In the genomic region with DNA sequence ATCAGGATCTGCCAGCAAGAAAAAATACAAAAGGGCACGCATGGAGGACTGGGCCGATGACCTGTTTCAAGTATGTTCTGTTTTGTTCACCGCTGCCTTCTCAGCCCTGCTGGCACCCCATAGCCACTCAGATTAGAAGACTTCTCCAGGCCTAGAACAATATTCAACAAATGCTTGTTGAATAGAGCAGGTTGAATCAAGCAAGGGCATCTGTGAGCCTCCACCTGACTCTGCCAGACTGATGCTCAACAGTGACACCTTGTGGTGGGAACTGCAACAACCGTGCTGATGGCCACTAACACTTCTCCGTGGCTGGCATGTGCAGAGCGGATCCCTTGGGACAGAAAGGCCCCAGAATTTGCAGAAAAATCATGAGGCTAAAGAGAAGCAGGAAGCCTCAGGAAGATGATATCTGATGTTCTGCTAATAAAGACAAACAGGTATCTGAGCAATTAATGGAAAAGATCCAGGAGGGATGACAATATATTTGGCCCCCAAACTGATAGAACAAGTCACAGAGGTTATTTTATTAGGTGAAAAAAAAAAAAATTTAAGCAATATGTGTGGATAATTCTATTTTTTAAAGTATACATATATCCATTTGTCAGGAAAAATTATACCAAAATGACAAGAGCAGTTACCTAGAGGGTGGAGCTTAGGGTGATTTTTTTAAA, we compare ENCODE assay signal across 9 cellular contexts.
DNase-seq lines count a peak whose midpoint lies in the region; ATAC-seq and TF ChIP-seq lines count a peak whose summit lies in the region.
"Had no signal": no experiment of that assay in that cellular context is flagged by ENCODE, and none has a peak within 500 bp of the region (broad histone marks: within the 10 kb centered on the region; RNA-seq: fewer than 3 reads in every experiment).

No MANE protein-coding gene starts in this region.

- H3K9me3 ChIP-seq in RWPE2 (ENCODE audit: severe bottlenecking) (no peaks in the 10 kb centered on the region), mucosa of descending colon (no peaks in the 10 kb centered on the region)
- no peaks in the 10 kb centered on the region for H3K9me3 ChIP-seq in effector memory CD4-positive, alpha-beta T cell (ENCODE audit: control insufficient read depth, low read length)

- ATAC-seq in RWPE2 (ENCODE audit: low read depth) = no peak
- peak; percentile 79 for ATAC-seq in mucosa of descending colon

- H3K36me3 ChIP-seq in RWPE2 (ENCODE audit: low read depth) (no peaks in the 10 kb centered on the region), mucosa of descending colon (ENCODE audit: low read depth) (no peaks in the 10 kb centered on the region)
- H3K36me3 ChIP-seq in effector memory CD4-positive, alpha-beta T cell (ENCODE audit: control insufficient read depth, insufficient read depth, low read length) = no peaks in the 10 kb centered on the region
- H3K36me3 ChIP-seq: BLaER1 had no signal

- H3K4me3 ChIP-seq in RWPE2 (ENCODE audit: severe bottlenecking) (no peak overlapping the region), mucosa of descending colon (no peak overlapping the region)
- H3K4me3 ChIP-seq in effector memory CD4-positive, alpha-beta T cell (ENCODE audit: insufficient read depth, low read depth, low read length, poor library complexity, severe bottlenecking) = no peak overlapping the region
- H3K4me3 ChIP-seq: BLaER1 had no signal

- peak; percentile 86 for TF ChIP-seq CTCF in RWPE2 (IDR thresholded peaks at IDR 0.05; ENCODE audit: poor library complexity, severe bottlenecking)
- TF ChIP-seq CTCF in mucosa of descending colon (IDR thresholded peaks at IDR 0.05) = peak; percentile 55

- H3K27me3 ChIP-seq in RWPE2 (ENCODE audit: insufficient read depth, poor library complexity, severe bottlenecking) = no peaks in the 10 kb centered on the region
- no peaks in the 10 kb centered on the region for H3K27me3 ChIP-seq in effector memory CD4-positive, alpha-beta T cell (replicated peaks; ENCODE audit: control insufficient read depth, insufficient read depth, low read length, poor library complexity, severe bottlenecking)
- H3K27me3 ChIP-seq: BLaER1 had no signal

- intact Hi-C loops in mucosa of descending colon (cut with DNase I, micrococcal nuclease) = loop anchor here in 1 of 2 donors (10.0 kb wide), 1 partner anchor 640 kb away; no protein-coding TSS in a partner anchor

- DNase-seq in NCI-H1417 (lab: John Stamatoyannopoulos, UW) = peak; percentile 35 to 76 (median 71)
- no peak for DNase-seq in NCI-H1417 treated with DMSO at 0.1 percent for 48 hours (lab: John Stamatoyannopoulos, UW)
- DNase-seq in Kasumi-1 (lab: John Stamatoyannopoulos, UW) = peak; percentile 58 to 62
- DNase-seq in RWPE2 (ENCODE audit: low spot score) = no peak
- DNase-seq in T47D (ENCODE audit: low read depth in 1 of 2, low spot score in 1 of 2) = peak; percentile 50 to 85
- peak in 2 of 3 donors; percentile 67 to 71 for DNase-seq in mucosa of descending colon
- no peak for DNase-seq in effector memory CD4-positive, alpha-beta T cell
- no peak for DNase-seq in putamen (ENCODE audit: low spot score)

- peak overlapping the region; percentile 18 for H3K27ac ChIP-seq in RWPE2 (ENCODE audit: poor library complexity, severe bottlenecking)
- no peak overlapping the region for H3K27ac ChIP-seq in effector memory CD4-positive, alpha-beta T cell (ENCODE audit: insufficient read depth, low read length, poor library complexity, severe bottlenecking)
- H3K27ac ChIP-seq: BLaER1 had no signal

- in situ Hi-C loops in T47D (cut with HindIII; ENCODE audit: low pct_unique_long_range_greater_than_20kb, low sequenced_read_pairs) = no loop called here

- H3K4me1 ChIP-seq in RWPE2 (ENCODE audit: insufficient read depth, poor library complexity, severe bottlenecking) = peaks cover 18% of the 10 kb centered on the region
- H3K4me1 ChIP-seq in mucosa of descending colon (ENCODE audit: low read depth) = no peaks in the 10 kb centered on the region
- H3K4me1 ChIP-seq in effector memory CD4-positive, alpha-beta T cell (ENCODE audit: control insufficient read depth, insufficient read depth, low read length, poor library complexity, severe bottlenecking) = no peaks in the 10 kb centered on the region

Comparison
In these comparisons a context has a peak if more than half of its experiments do, and no peak if none do; other contexts are left out.
1. DNase-seq: peak in NCI-H1417 (3 of 3), Kasumi-1 (2 of 2), T47D (2 of 2) and mucosa of descending colon (2 of 3); none in NCI-H1417 treated with DMSO at 0.1 percent for 48 hours (single experiment), RWPE2 (single experiment), effector memory CD4-positive, alpha-beta T cell (0 of 3) and putamen (single experiment).